Comparison of ENCODE assay signal across 15 cellular contexts in the genomic region with DNA sequence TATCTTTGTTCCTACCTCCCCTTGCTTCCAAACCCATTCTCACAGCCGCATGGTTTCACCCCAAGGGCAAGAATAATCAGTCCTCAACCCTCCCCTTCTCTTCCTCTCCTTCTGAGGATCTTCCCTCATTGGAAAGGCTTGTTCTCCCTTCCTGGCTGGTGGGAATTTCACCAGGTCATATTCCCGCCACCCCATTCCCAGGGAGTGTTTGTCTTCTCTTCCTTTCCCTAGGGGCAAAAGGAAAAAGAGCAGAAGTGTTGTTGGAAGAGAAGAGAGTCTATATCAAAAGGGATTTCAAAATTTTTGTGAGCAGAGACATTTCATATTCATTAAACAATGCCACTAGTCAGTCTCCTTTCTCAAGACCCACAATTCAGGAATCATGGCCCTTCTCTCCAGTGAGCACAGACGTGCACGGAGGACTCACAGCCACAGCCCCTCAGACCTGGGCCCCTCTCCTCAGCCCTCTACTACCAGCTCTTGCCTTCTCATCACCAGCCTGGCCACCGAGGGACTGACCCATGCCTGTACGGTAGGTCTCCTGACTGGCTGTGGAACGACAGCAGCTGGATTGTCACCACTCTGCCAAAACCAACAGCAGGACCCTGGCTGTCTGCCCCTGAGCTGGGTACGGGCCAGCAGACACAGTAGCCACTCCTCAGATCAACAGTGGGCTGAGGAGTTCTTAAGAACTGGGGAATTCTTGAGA.
"Had no signal": no experiment of that assay in that cellular context is flagged by ENCODE, and none has a peak within 500 bp of the region (broad histone marks: within the 10 kb centered on the region; RNA-seq: fewer than 3 reads in every experiment).

No MANE protein-coding gene starts in this region.

- ATAC-seq: left lobe of liver; sciatic nerve; stimulated activated memory B cell treated with anti-CD40 and anti-IgM and Interleukin-4, amounts not matched to agents 10 μg/mL and 1 μg/mL and 100 μg/mL, for 72 hours had no signal

- H3K9me3 ChIP-seq: SK-N-SH, spleen had no signal

- H3K4me3 ChIP-seq: spleen had no signal

- H3K27me3 Mint-ChIP-seq: stimulated activated memory B cell treated with anti-CD40 and anti-IgM and Interleukin-4, amounts not matched to agents 10 μg/mL and 1 μg/mL and 100 μg/mL, for 72 hours had no signal

- DNase-seq: activated B cell treated with CpG ODN at 0.5 μM for 24 hours; activated CD4-positive, alpha-beta T cell treated with anti-CD3 and anti-CD28 coated beads, Interleukin-2, amount 50 U/mL, for 1 hour; activated naive CD4-positive, alpha-beta T cell treated with anti-CD3 and anti-CD28 coated beads, Interleukin-2, amount 10 ng/mL, durations not matched to agents 7 days and 5 days; activated T-cell treated with anti-CD3 and anti-CD28 coated beads for 4 hours; dermis blood vessel endothelial cell; endodermal cell; SK-N-SH; spleen; stimulated activated CD4-positive, alpha-beta T cell treated with anti-CD3 and anti-CD28 coated beads, Interleukin-1b, Interleukin-23, amount 100 ng/mL, for 48 hours had no signal

- H3K36me3 Mint-ChIP-seq: activated naive CD4-positive, alpha-beta T cell treated with anti-CD3 and anti-CD28 coated beads, Interleukin-2, amount 10 ng/mL, durations not matched to agents 7 days and 5 days; stimulated activated memory B cell treated with anti-CD40 and anti-IgM and Interleukin-4, amounts not matched to agents 10 μg/mL and 1 μg/mL and 100 μg/mL, for 72 hours had no signal

- H3K4me3 Mint-ChIP-seq: activated B cell treated with CpG ODN at 0.5 μM for 24 hours; activated naive CD4-positive, alpha-beta T cell treated with anti-CD3 and anti-CD28 coated beads, Interleukin-2, amount 10 ng/mL, durations not matched to agents 7 days and 5 days; central memory CD8-positive, alpha-beta T cell; endodermal cell; stimulated activated memory B cell treated with anti-CD40 and anti-IgM and Interleukin-4, amounts not matched to agents 10 μg/mL and 1 μg/mL and 100 μg/mL, for 72 hours had no signal

- H3K27ac Mint-ChIP-seq: activated B cell treated with CpG ODN at 0.5 μM for 24 hours; activated naive CD4-positive, alpha-beta T cell treated with anti-CD3 and anti-CD28 coated beads, Interleukin-2, amount 10 ng/mL, durations not matched to agents 7 days and 5 days; activated T-helper 2 cell treated with anti-CD3 and anti-CD28 coated beads, Interferon-gamma antibody, Interleukin-2, Interleukin-4, amounts not matched to agents 10 μg/mL and 5 μg/mL and 100 μg/mL, durations not matched to agents 14 hours and 24 hours and 36 hours; endodermal cell; progenitor cell of endocrine pancreas; stimulated activated memory B cell treated with anti-CD40 and anti-IgM and Interleukin-4, amounts not matched to agents 10 μg/mL and 1 μg/mL and 100 μg/mL, for 72 hours had no signal

- H3K9me3 Mint-ChIP-seq: activated B cell treated with CpG ODN at 0.5 μM for 24 hours; activated naive CD4-positive, alpha-beta T cell treated with anti-CD3 and anti-CD28 coated beads, Interleukin-2, amount 10 ng/mL, durations not matched to agents 7 days and 5 days; activated T-helper 2 cell treated with anti-CD3 and anti-CD28 coated beads, Interferon-gamma antibody, Interleukin-2, Interleukin-4, amounts not matched to agents 10 μg/mL and 5 μg/mL and 100 μg/mL, durations not matched to agents 14 hours and 24 hours and 36 hours; central memory CD8-positive, alpha-beta T cell; stimulated activated memory B cell treated with anti-CD40 and anti-IgM and Interleukin-4, amounts not matched to agents 10 μg/mL and 1 μg/mL and 100 μg/mL, for 72 hours had no signal

- H3K36me3 ChIP-seq: spleen had no signal

- H3K4me1 Mint-ChIP-seq: activated B cell treated with CpG ODN at 0.5 μM for 24 hours; activated naive CD4-positive, alpha-beta T cell treated with anti-CD3 and anti-CD28 coated beads, Interleukin-2, amount 10 ng/mL, durations not matched to agents 7 days and 5 days; central memory CD8-positive, alpha-beta T cell; stimulated activated memory B cell treated with anti-CD40 and anti-IgM and Interleukin-4, amounts not matched to agents 10 μg/mL and 1 μg/mL and 100 μg/mL, for 72 hours had no signal
